14 cellular contexts compared by ENCODE assay signal in the genomic region with DNA sequence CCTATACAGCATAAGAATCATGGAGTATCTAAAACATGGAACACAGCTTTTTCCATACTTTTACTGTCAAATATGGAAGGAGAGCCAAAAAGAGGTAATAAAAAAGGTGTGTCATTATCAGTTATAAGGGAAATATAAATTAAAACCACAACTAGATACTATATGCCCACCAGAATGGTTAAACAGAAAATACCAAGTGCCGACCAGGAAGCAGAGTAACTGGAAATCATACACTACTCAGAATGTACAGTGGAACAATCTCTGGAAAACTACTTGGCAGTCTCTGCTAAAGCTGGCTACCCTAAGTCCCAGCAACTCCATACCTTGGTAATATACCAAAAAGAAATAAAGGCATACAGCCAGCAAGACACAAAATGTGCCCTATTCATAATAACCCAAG. TPM values are rescaled to one million over a fixed set of nuclear protein-coding genes. Genes with fewer than 3 reads are reported as not detected.
DNase-seq lines count a peak whose midpoint lies in the region; ATAC-seq, FAIRE-seq and TF ChIP-seq lines count a peak whose summit lies in the region.
"Had no signal": no experiment of that assay in that cellular context is flagged by ENCODE, and none has a peak within 500 bp of the region (broad histone marks: within the 10 kb centered on the region; RNA-seq: fewer than 3 reads in every experiment).

No MANE protein-coding gene starts in this region.

- TF ChIP-seq POLR2A in NB4 (IDR thresholded peaks at IDR 0.05; ENCODE audit: extremely low read depth, insufficient read length) (no peak), body of pancreas (IDR thresholded peaks at IDR 0.05) (no peak)

- H3K27me3 ChIP-seq in psoas muscle (ENCODE audit: insufficient read depth in 3 of 3, low read length in 2 of 3) (no peaks in the 10 kb centered on the region), small intestine (ENCODE audit: control insufficient read depth in 2 of 2, insufficient read depth in 2 of 2, low read length in 2 of 2) (no peaks in the 10 kb centered on the region), body of pancreas (no peaks in the 10 kb centered on the region)

- peaks cover 45% of the 10 kb centered on the region for H3K4me1 ChIP-seq in psoas muscle
- H3K4me1 ChIP-seq in small intestine (ENCODE audit: control insufficient read depth in 2 of 2, insufficient read depth in 1 of 2, low read depth in 1 of 2, low read length in 1 of 2): peaks cover 4 to 12% of the 10 kb centered on the region in 2 donors
- peaks cover 49% of the 10 kb centered on the region for H3K4me1 ChIP-seq in body of pancreas

- no peak for DNase-seq in NB4 (ENCODE audit: low read depth)
- no peak for DNase-seq in epithelial cell of proximal tubule (ENCODE audit: low read depth)
- DNase-seq in psoas muscle: no peak
- DNase-seq in cerebellar cortex (ENCODE audit: low spot score): no peak
- no peak for DNase-seq in small intestine
- DNase-seq in urothelium cell line (ENCODE audit: low spot score): no peak
- DNase-seq in body of pancreas: no peak
- DNase-seq: activated CD4-positive, alpha-beta T cell treated with anti-CD3 and anti-CD28 coated beads, Interleukin-2, amount 50 U/mL, for 1 hour; amniotic stem cell; COR-L47; NCI-H1436; substantia nigra had no signal

- 38 to 67% (median 57%) methylated on average over 1 of the region's 1 CpG for WGBS in psoas muscle, 3 donors
- WGBS in small intestine, 3 donors: 88 to 97% (median 89%) methylated on average over 1 of the region's 1 CpG
- 85 to 100% methylated on average over 1 of the region's 1 CpG for WGBS in body of pancreas, 2 donors

- FAIRE-seq in small intestine (lab: Jason Lieb, UNC): no peak
- no peak for FAIRE-seq in urothelium cell line (lab: Jason Lieb, UNC)

- peak overlapping the region; percentile 39; the same call in 1 of the 2 replicates for H3K4me3 ChIP-seq in GM08714 (ENCODE audit: low read length)
- H3K4me3 ChIP-seq in NB4 (ENCODE audit: low read depth, low read length): peak overlapping the region; percentile 95
- H3K4me3 ChIP-seq in epithelial cell of proximal tubule (ENCODE audit: low read depth, low read length): peak overlapping the region; percentile 85
- H3K4me3 ChIP-seq in psoas muscle: peak overlapping the region; percentile 93
- no peak overlapping the region for H3K4me3 ChIP-seq in small intestine (ENCODE audit: low read depth in 1 of 2, low read length in 2 of 2)
- no peak overlapping the region for H3K4me3 ChIP-seq in body of pancreas

- TF ChIP-seq CTCF in NB4 (IDR thresholded peaks at IDR 0.05; ENCODE audit: low read depth, low read length) (no peak), epithelial cell of proximal tubule (conservative IDR thresholded peaks at IDR 0.05; ENCODE audit: low read depth, low read length) (no peak), psoas muscle (IDR thresholded peaks at IDR 0.05) (no peak), body of pancreas (IDR thresholded peaks at IDR 0.05) (no peak)

- no peak for ATAC-seq in psoas muscle
- ATAC-seq in body of pancreas: no peak
- ATAC-seq: natural killer cell treated with Interleukin-12 subunit alpha and Interleukin-12 subunit beta and Interleukin-15 and Interleukin-18, amount 100 ng/mL, for 72 hours had no signal

- no peaks in the 10 kb centered on the region for H3K9me3 ChIP-seq in psoas muscle
- no peaks in the 10 kb centered on the region for H3K9me3 ChIP-seq in small intestine (ENCODE audit: control insufficient read depth, low read depth)
- no peaks in the 10 kb centered on the region for H3K9me3 ChIP-seq in body of pancreas

- intact Hi-C loops in psoas muscle (cut with DNase I): no loop called here
- intact Hi-C loops in body of pancreas (cut with DNase I): no loop called here

- peaks cover 3 to 57% of the 10 kb centered on the region in 2 donors for H3K36me3 ChIP-seq in psoas muscle (ENCODE audit: insufficient read depth in 1 of 2, low read depth in 1 of 2)
- H3K36me3 ChIP-seq in small intestine (ENCODE audit: control insufficient read depth in 2 of 2, insufficient read depth in 2 of 2, low read length in 2 of 2): peaks cover 0 to 5% of the 10 kb centered on the region in 2 donors
- no peaks in the 10 kb centered on the region for H3K36me3 ChIP-seq in body of pancreas (replicated peaks in 1 of 2; ENCODE audit: insufficient read depth in 1 of 2, low read depth in 2 of 2)

- H3K27ac ChIP-seq in psoas muscle (peak overlapping the region; percentile 98), small intestine (ENCODE audit: low read depth in 1 of 2, low read length in 1 of 2) (no peak overlapping the region), body of pancreas (no peak overlapping the region)

RNA-seq across cellular contexts. Expression of a gene that starts 2.4 kb away (rescaled TPM):
- total RNA-seq in epithelial cell of proximal tubule (98.4 and 99.4 TPM in 2 replicates), psoas muscle (100 to 1,000 TPM; 125 to 143 (median 142) TPM), body of pancreas (10 to 100 TPM; 33.6 to 45.1 TPM)
- polyA plus RNA-seq in psoas muscle (100 to 1,000 TPM in 2 of 3 donors, 10 to 100 TPM in 1; 99.6 to 202 (median 123) TPM), small intestine (10 to 100 TPM; 45.6 to 50.9 (median 47.6) TPM)

RNA-seq across cellular contexts. Expression of a gene that starts 39.5 kb away (rescaled TPM):
- 3.6 and 6.9 TPM in 2 replicates for total RNA-seq in epithelial cell of proximal tubule
- total RNA-seq in psoas muscle: 1 to 10 TPM in 1 of 4 donors, under 1 TPM in 3; 0.53 to 1.2 (median 0.64) TPM
- under 1 TPM; 0.10 to 0.85 (median 0.49) TPM for polyA plus RNA-seq in psoas muscle
- polyA plus RNA-seq in small intestine: 1 to 10 TPM in 1 of 3 donors, under 1 TPM in 1, not detected in 1; 0.22 to 2.1 TPM
- 1 to 10 TPM in 1 of 2 donors, not detected in 1; 1.3 TPM for total RNA-seq in body of pancreas

RNA-seq across cellular contexts. Expression of a gene that starts 48.5 kb away (rescaled TPM):
- total RNA-seq in epithelial cell of proximal tubule (32.7 and 36.5 TPM in 2 replicates), psoas muscle (100 to 1,000 TPM; 216 to 442 (median 312) TPM), body of pancreas (10 to 100 TPM; 25.1 to 30.1 TPM)
- polyA plus RNA-seq in psoas muscle (100 to 1,000 TPM; 108 to 171 (median 123) TPM), small intestine (10 to 100 TPM in 2 of 3 donors, 1 to 10 TPM in 1; 7.4 to 28.0 (median 22.4) TPM)

Comparison
In these comparisons a context has a peak if more than half of its experiments do, and no peak if none do; other contexts are left out.
1. H3K4me3 ChIP-seq: peak in GM08714 (single experiment), NB4 (single experiment), epithelial cell of proximal tubule (single experiment) and psoas muscle (single experiment); none in small intestine (0 of 2) and body of pancreas (0 of 2).